In genomic region chr9:93619272-93619775, GRCh38 we compare ENCODE assay signal across 20 cellular contexts.
"Had no signal": no experiment of that assay in that cellular context is flagged by ENCODE, and none has a peak within 500 bp of the region (broad histone marks: within the 10 kb centered on the region; RNA-seq: fewer than 3 reads in every experiment).

No MANE protein-coding gene starts in this region.

- H3K27me3 ChIP-seq: gastrocnemius medialis, stomach, thyroid gland had no signal

- H3K27ac Mint-ChIP-seq: natural killer cell; stimulated activated effector memory CD8-positive, alpha-beta T cell treated with anti-CD3 and anti-CD28 coated beads, Interleukin-12 subunit alpha, Interleukin-12 subunit beta, amount 100 ng/mL, for 72 hours had no signal

- ATAC-seq: esophagus mucosa; gastrocnemius medialis; left ventricle myocardium superior; lower lobe of right lung; natural killer cell; sciatic nerve; stimulated activated effector memory CD8-positive, alpha-beta T cell treated with anti-CD3 and anti-CD28 coated beads, Interleukin-12 subunit alpha, Interleukin-12 subunit beta, amount 100 ng/mL, for 72 hours had no signal

- H3K27ac ChIP-seq: epithelial cell of prostate, lower lobe of right lung, parathyroid adenoma, stomach, thyroid gland had no signal

- H3K27me3 Mint-ChIP-seq: progenitor cell of endocrine pancreas had no signal

- H3K9me3 ChIP-seq: gastrocnemius medialis, lower lobe of right lung, stomach, thyroid gland had no signal

- H3K36me3 Mint-ChIP-seq: natural killer cell; stimulated activated effector memory CD8-positive, alpha-beta T cell treated with anti-CD3 and anti-CD28 coated beads, Interleukin-12 subunit alpha, Interleukin-12 subunit beta, amount 100 ng/mL, for 72 hours had no signal

- H3K4me3 Mint-ChIP-seq: natural killer cell; neural crest cell; stimulated activated effector memory CD8-positive, alpha-beta T cell treated with anti-CD3 and anti-CD28 coated beads, Interleukin-12 subunit alpha, Interleukin-12 subunit beta, amount 100 ng/mL, for 72 hours had no signal

- H3K9ac ChIP-seq: parathyroid adenoma had no signal

- DNase-seq: cortex of kidney; effector CD4-positive, alpha-beta T cell; foreskin fibroblast; gastrocnemius medialis; left ventricle myocardium superior; lower lobe of right lung; natural killer cell; stimulated activated CD4-positive, alpha-beta T cell treated with anti-CD3 and anti-CD28 coated beads, Interleukin-2, amount 100 ng/mL, for 24 hours; stimulated activated CD4-positive, alpha-beta T cell treated with anti-CD3 and anti-CD28 coated beads, Interleukin-4, amount 100 ng/mL, for 24 hours; stimulated activated naive CD4-positive, alpha-beta T cell treated with Interleukin-2 at 50 U/mL for 16 hours; stomach; thyroid gland; trophoblast cell had no signal

- H3K4me3 ChIP-seq: gastrocnemius medialis, lower lobe of right lung, stomach, thyroid gland had no signal

- H3K9me3 Mint-ChIP-seq: natural killer cell; neural crest cell; stimulated activated effector memory CD8-positive, alpha-beta T cell treated with anti-CD3 and anti-CD28 coated beads, Interleukin-12 subunit alpha, Interleukin-12 subunit beta, amount 100 ng/mL, for 72 hours had no signal

- H3K4me1 ChIP-seq: parathyroid adenoma had no signal

- H3K36me3 ChIP-seq: gastrocnemius medialis, lower lobe of right lung, thyroid gland had no signal
